ENCODE assay signal across 8 cellular contexts in genomic region chr7:128136215-128136597, GRCh38.
DNase-seq lines count a peak whose midpoint lies in the region; ATAC-seq and TF ChIP-seq lines count a peak whose summit lies in the region.

No MANE protein-coding gene starts in this region.

- H3K4me3 ChIP-seq in SJSA1 (peak overlapping the region; percentile 28; the same call in 1 of the 2 replicates), gastroesophageal sphincter (peak overlapping the region; percentile 22 to 61), sigmoid colon (peak overlapping the region; percentile 38 to 58 (median 51))

- DNase-seq in NCI-H2227 (lab: John Stamatoyannopoulos, UW; ENCODE audit: unreplicated experiment): peak; percentile 47
- DNase-seq in NCI-H2227 treated with DMSO at 0.1 percent for 48 hours (lab: John Stamatoyannopoulos, UW): no peak
- no peak for DNase-seq in SJSA1 (ENCODE audit: low read depth in 1 of 2, low spot score in 2 of 2)
- no peak for DNase-seq in sigmoid colon
- no peak for DNase-seq in dermis blood vessel endothelial cell
- DNase-seq in superior temporal gyrus (ENCODE audit: extremely low spot score): no peak
- no peak for DNase-seq in NCI-H226

- H3K27me3 ChIP-seq in SJSA1 (replicated peaks) (peaks cover 15% of the 10 kb centered on the region), gastroesophageal sphincter (peaks cover 69% of the 10 kb centered on the region), sigmoid colon (peaks cover 3 to 74% (median 36%) of the 10 kb centered on the region in 3 donors)

- peak; percentile 40 for ATAC-seq in gastroesophageal sphincter

- TF ChIP-seq CTCF in gastroesophageal sphincter (IDR thresholded peaks at IDR 0.05) (no peak), sigmoid colon (IDR thresholded peaks at IDR 0.05) (no peak)

- no peak for TF ChIP-seq EP300 in gastroesophageal sphincter (IDR thresholded peaks at IDR 0.05)
- TF ChIP-seq EP300 in sigmoid colon (IDR thresholded peaks at IDR 0.05): no peak

- H3K9me3 ChIP-seq in SJSA1 (replicated peaks): no peaks in the 10 kb centered on the region
- peaks cover 0 to 9% (median 0%) of the 10 kb centered on the region in 3 donors for H3K9me3 ChIP-seq in gastroesophageal sphincter
- no peaks in the 10 kb centered on the region for H3K9me3 ChIP-seq in sigmoid colon

- intact Hi-C loops in sigmoid colon (cut with DNase I): loop anchor here (2.0 kb wide), 1 partner anchor 427 kb away; no protein-coding TSS in a partner anchor

- 0 to 7% methylated on average over 6 to 8 of the region's 22 CpGs for WGBS in gastroesophageal sphincter (ENCODE audit: low coverage in 1 of 2), 2 donors
- 4 to 5% methylated on average over 22 of the region's 22 CpGs for WGBS in sigmoid colon, 2 donors

- no peaks in the 10 kb centered on the region for H3K36me3 ChIP-seq in SJSA1
- no peaks in the 10 kb centered on the region for H3K36me3 ChIP-seq in gastroesophageal sphincter
- H3K36me3 ChIP-seq in sigmoid colon: no peaks in the 10 kb centered on the region

- TF ChIP-seq POLR2A in gastroesophageal sphincter (IDR thresholded peaks at IDR 0.05): no peak
- TF ChIP-seq POLR2A in sigmoid colon (IDR thresholded peaks at IDR 0.05): no peak

- H3K27ac ChIP-seq in SJSA1 (no peak overlapping the region), gastroesophageal sphincter (no peak overlapping the region), sigmoid colon (no peak overlapping the region)

- H3K4me1 ChIP-seq in SJSA1 (replicated peaks) (peaks cover 6% of the 10 kb centered on the region; the same call in 1 of the 2 replicates), gastroesophageal sphincter (peaks cover 0 to 22% (median 6%) of the 10 kb centered on the region in 3 donors), sigmoid colon (peaks cover 0 to 24% (median 21%) of the 10 kb centered on the region in 4 donors)
